9 cellular contexts compared by ENCODE assay signal in the genomic region with DNA sequence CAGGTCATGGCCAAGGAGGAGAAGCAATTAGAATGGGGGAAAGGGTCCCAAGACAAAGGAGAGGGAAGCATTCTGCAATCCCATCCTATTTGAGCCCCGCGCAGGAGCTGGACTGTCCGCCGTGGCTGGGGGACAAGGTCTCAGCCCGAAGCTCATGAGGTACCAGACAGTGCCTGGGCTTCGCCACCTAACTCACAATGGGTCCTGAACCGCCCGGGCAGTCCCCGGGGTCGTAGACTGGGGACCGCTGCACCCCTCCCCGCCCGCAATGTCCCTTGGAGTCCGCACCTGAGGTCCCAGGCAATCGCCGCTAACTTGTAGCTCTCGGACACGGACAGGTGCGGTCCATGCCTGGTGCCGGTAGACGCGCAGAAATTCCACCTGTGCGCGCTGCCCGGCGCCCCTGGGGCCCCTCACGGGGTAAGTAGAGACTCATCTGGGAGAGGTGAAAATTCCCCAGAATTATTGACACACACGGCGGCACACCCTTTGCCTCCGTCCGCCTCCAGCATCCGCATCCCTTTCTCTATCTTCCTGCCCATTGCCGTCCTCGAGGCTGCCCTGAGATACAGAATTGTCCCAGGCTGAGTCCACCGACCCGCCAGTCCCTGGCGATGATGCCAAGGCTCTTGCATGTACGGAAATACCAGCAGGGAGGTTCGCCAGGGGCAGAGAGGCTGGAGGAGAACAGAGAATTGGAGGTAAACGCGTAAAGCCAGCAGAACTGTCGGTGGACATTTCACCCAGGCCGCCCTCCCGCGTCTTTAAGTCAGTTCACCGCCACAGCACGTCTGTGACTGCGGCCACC. TPM values are rescaled to one million over a fixed set of nuclear protein-coding genes. Genes with fewer than 3 reads are reported as not detected.
DNase-seq lines count a peak whose midpoint lies in the region; TF ChIP-seq lines count a peak whose summit lies in the region.
"Had no signal": no experiment of that assay in that cellular context is flagged by ENCODE, and none has a peak within 500 bp of the region (broad histone marks: within the 10 kb centered on the region; RNA-seq: fewer than 3 reads in every experiment).

No MANE protein-coding gene starts in this region.

- intact Hi-C loops in colonic mucosa (cut with DNase I) = no loop called here

- peaks cover 2 to 16% (median 10%) of the 10 kb centered on the region in 6 donors for H3K9me3 Mint-ChIP-seq in immature natural killer cell

- H3K27ac Mint-ChIP-seq in immature natural killer cell = no peak overlapping the region

- no peak for TF ChIP-seq CTCF in colonic mucosa (IDR thresholded peaks at IDR 0.05)

- H3K36me3 Mint-ChIP-seq in immature natural killer cell = no peaks in the 10 kb centered on the region

- peaks cover 9 to 12% (median 11%) of the 10 kb centered on the region in 3 donors for H3K27me3 Mint-ChIP-seq in immature natural killer cell (ENCODE audit: low read depth in 3 of 3)

- H3K9me3 ChIP-seq in HUES48 (ENCODE audit: control insufficient read depth, insufficient read depth, low read length) (no peaks in the 10 kb centered on the region), colonic mucosa (no peaks in the 10 kb centered on the region), subcutaneous abdominal adipose tissue (ENCODE audit: control insufficient read depth in 5 of 5, low read length in 5 of 5) (no peaks in the 10 kb centered on the region)

- H3K4me3 Mint-ChIP-seq in immature natural killer cell = peak overlapping the region in 1 of 5 donors; percentile 22

- no peak overlapping the region for H3K27ac ChIP-seq in HUES48 (ENCODE audit: low read depth, low read length)
- H3K27ac ChIP-seq in colonic mucosa = no peak overlapping the region
- no peak overlapping the region for H3K27ac ChIP-seq in subcutaneous abdominal adipose tissue (ENCODE audit: low read depth, low read length)

- H3K4me1 Mint-ChIP-seq in immature natural killer cell = no peaks in the 10 kb centered on the region

- H3K9ac ChIP-seq in HUES48 (ENCODE audit: low read depth, low read length) (no peak overlapping the region), colonic mucosa (ENCODE audit: low read depth in 2 of 2, low read length in 2 of 2) (no peak overlapping the region), subcutaneous abdominal adipose tissue (ENCODE audit: low read length in 5 of 5) (no peak overlapping the region)

- peak overlapping the region; percentile 60 for H3K4me3 ChIP-seq in HUES48 (ENCODE audit: low read depth, low read length)
- H3K4me3 ChIP-seq in colonic mucosa = peak overlapping the region; percentile 25
- peak overlapping the region; percentile 27 to 55 (median 46) for H3K4me3 ChIP-seq in subcutaneous abdominal adipose tissue (ENCODE audit: low read depth in 1 of 5, low read length in 5 of 5)
- H3K4me3 ChIP-seq: GM12878 had no signal

- in situ Hi-C loops in ACHN (cut with HindIII; ENCODE audit: low pct_ligation_motif_present, low pct_unique_long_range_greater_than_20kb, low sequenced_read_pairs) = no loop called here

- H3K36me3 ChIP-seq in HUES48 (ENCODE audit: control insufficient read depth, insufficient read depth, low read length) = no peaks in the 10 kb centered on the region
- no peaks in the 10 kb centered on the region for H3K36me3 ChIP-seq in colonic mucosa
- no peaks in the 10 kb centered on the region for H3K36me3 ChIP-seq in subcutaneous abdominal adipose tissue (ENCODE audit: control insufficient read depth in 5 of 5, insufficient read depth in 5 of 5, low read length in 5 of 5)

- H3K27me3 ChIP-seq in HUES48 (ENCODE audit: control insufficient read depth, insufficient read depth, low read length) = peaks cover 80% of the 10 kb centered on the region
- H3K27me3 ChIP-seq in colonic mucosa = peaks cover 26% of the 10 kb centered on the region
- H3K27me3 ChIP-seq in subcutaneous abdominal adipose tissue (ENCODE audit: control insufficient read depth in 5 of 5, insufficient read depth in 4 of 5, low read length in 5 of 5) = peaks cover 29 to 50% (median 36%) of the 10 kb centered on the region in 5 donors

- H3K4me1 ChIP-seq in HUES48 (ENCODE audit: control insufficient read depth, insufficient read depth, low read length) (peaks cover 31% of the 10 kb centered on the region), colonic mucosa (no peaks in the 10 kb centered on the region), subcutaneous abdominal adipose tissue (ENCODE audit: control insufficient read depth in 5 of 5, insufficient read depth in 5 of 5, low read length in 5 of 5) (peaks cover 0 to 33% (median 30%) of the 10 kb centered on the region in 5 donors)

- DNase-seq in colonic mucosa (no peak), iris pigment epithelial cell (ENCODE audit: low read depth) (peak; percentile 21), ACHN (no peak), immature natural killer cell (no peak), NCI-H345 (lab: John Stamatoyannopoulos, UW) (no peak)
- DNase-seq: stimulated activated CD4-positive, alpha-beta T cell treated with anti-CD3 and anti-CD28 coated beads, Interleukin-15, amount 100 ng/mL, for 24 hours had no signal

RNA-seq across cellular contexts. Expression of a gene that starts 1.7 kb away (rescaled TPM):
- total RNA-seq in colonic mucosa = 1 to 10 TPM in 1 of 2 donors, under 1 TPM in 1; 0.30 to 6.1 TPM
- not detected for polyA plus RNA-seq in immature natural killer cell
- polyA plus RNA-seq: GM12878 had no signal
